8 cellular contexts compared by ENCODE assay signal in genomic region chr7:105017263-105018051, GRCh38. TPM values are rescaled to one million over a fixed set of nuclear protein-coding genes. Genes with fewer than 3 reads are reported as not detected.
DNase-seq lines count a peak whose midpoint lies in the region; ATAC-seq, FAIRE-seq and TF ChIP-seq lines count a peak whose summit lies in the region.

No MANE protein-coding gene starts in this region.

- no peaks in the 10 kb centered on the region for H3F3A ChIP-seq in PC-9 (ENCODE audit: insufficient read depth, low read depth)

- H3K36me3 ChIP-seq in PC-9 (ENCODE audit: low read depth) (no peaks in the 10 kb centered on the region), endothelial cell of umbilical vein (ENCODE audit: control insufficient read depth in 2 of 2, extremely low read depth in 1 of 2, insufficient read depth in 2 of 2, low read length in 2 of 2) (no peaks in the 10 kb centered on the region), rectal smooth muscle tissue (ENCODE audit: control insufficient read depth, insufficient read depth, low read length) (peaks cover 5% of the 10 kb centered on the region), H7 (replicated peaks; ENCODE audit: control insufficient read depth, insufficient read depth, low read length) (no peaks in the 10 kb centered on the region)

- H2AFZ ChIP-seq in PC-9 (no peak overlapping the region), endothelial cell of umbilical vein (ENCODE audit: low read depth, low read length) (no peak overlapping the region)

- CTCF ChIA-PET in PC-9 (lab: Charles Lee) (no interaction called here), endothelial cell of umbilical vein (lab: Charles Lee) (interaction anchor here (0.6 to 2.6 kb wide), 9 partner anchors 9 to 95 kb away, joined by 3 to 10 read pairs (median 4); no protein-coding TSS in a partner anchor)

- H4K20me1 ChIP-seq in PC-9 (ENCODE audit: insufficient read depth) (0 out of 2 replicates have a peak, but pooled peaks cover 10% of the 10 kb centered on the region), endothelial cell of umbilical vein (replicated peaks; ENCODE audit: control insufficient read depth, extremely low read depth, insufficient read depth, low read length) (peaks cover 14% of the 10 kb centered on the region)

- no peak for ATAC-seq in GM21786 (IDR thresholded peaks at IDR 0.05; ENCODE audit: unreplicated experiment)

- no peak for TF ChIP-seq POLR2A in endothelial cell of umbilical vein (IDR thresholded peaks at IDR 0.05; ENCODE audit: low read depth, low read length)

- H3K4me2 ChIP-seq in PC-9 (peak overlapping the region; percentile 96), endothelial cell of umbilical vein (ENCODE audit: insufficient read depth, low read length) (peak overlapping the region; percentile 95)

- dilution Hi-C loops in endothelial cell of umbilical vein (cut with MboI; ENCODE audit: extremely low pct_ligation_motif_present, low sequenced_read_pairs), result no loop called here

- H3K4me1 ChIP-seq in PC-9 (replicated peaks; ENCODE audit: insufficient read depth) (peaks cover 45% of the 10 kb centered on the region), endothelial cell of umbilical vein (ENCODE audit: control insufficient read depth, extremely low read depth, insufficient read depth, low read length) (peaks cover 29% of the 10 kb centered on the region), rectal smooth muscle tissue (ENCODE audit: control insufficient read depth, insufficient read depth, low read length) (peaks cover 23% of the 10 kb centered on the region)

- H3K79me2 ChIP-seq in PC-9 (ENCODE audit: low read depth), result peaks cover 95% of the 10 kb centered on the region
- H3K79me2 ChIP-seq in endothelial cell of umbilical vein (ENCODE audit: control insufficient read depth, insufficient read depth, low read length), result peaks cover 83% of the 10 kb centered on the region

- H3K4me3 ChIP-seq in GM12865 (ENCODE audit: low read depth, low read length) (peak overlapping the region; percentile 83), PC-9 (peak overlapping the region; percentile 95; the same call in 1 of the 2 replicates), endothelial cell of umbilical vein (replicated peaks in 1 of 3; ENCODE audit: insufficient read depth in 1 of 3, low read depth in 1 of 3, low read length in 3 of 3) (peak overlapping the region; percentile 97 to 99 (median 98)), rectal smooth muscle tissue (ENCODE audit: low read length) (peak overlapping the region; percentile 94), H7 (ENCODE audit: insufficient read depth, low read depth, low read length) (no peak overlapping the region)

- BruUV-seq in PC-9 (replicated peaks; lab: Mats Ljungman, UMichigan) (no TSS peak), endothelial cell of umbilical vein (replicated peaks; lab: Mats Ljungman, UMichigan) (no TSS peak)

- H3K27me3 ChIP-seq in PC-9 (ENCODE audit: insufficient read depth, low read depth), result no peaks in the 10 kb centered on the region
- no peaks in the 10 kb centered on the region for H3K27me3 ChIP-seq in endothelial cell of umbilical vein (ENCODE audit: control insufficient read depth in 2 of 2, insufficient read depth in 2 of 2, low read length in 2 of 2)
- H3K27me3 ChIP-seq in rectal smooth muscle tissue (ENCODE audit: control insufficient read depth, insufficient read depth, low read length), result no peaks in the 10 kb centered on the region
- H3K27me3 ChIP-seq in H7 (ENCODE audit: control insufficient read depth, insufficient read depth, low read length), result no peaks in the 10 kb centered on the region

- H3K9me1 ChIP-seq in endothelial cell of umbilical vein (replicated peaks; ENCODE audit: control insufficient read depth, extremely low read depth, insufficient read depth, low read length), result no peaks in the 10 kb centered on the region

- intact Hi-C loops in PC-9 (cut with micrococcal nuclease; ENCODE audit: unreplicated experiment), result loop anchor here (10.0 kb wide), 1 partner anchor 1757 kb away; no protein-coding TSS in a partner anchor
- intact Hi-C loops in endothelial cell of umbilical vein (cut with micrococcal nuclease), result loop anchor here (5.0 kb wide), 2 partner anchors 45 to 80 kb away; no protein-coding TSS in a partner anchor
- intact Hi-C loops in posterior vena cava (cut with DNase I), result no loop called here

- POLR2A ChIA-PET in PC-9 (lab: Charles Lee; ENCODE audit: unreplicated experiment) (interaction anchor here (0.6 to 0.7 kb wide), 3 partner anchors 14 to 879 kb away, joined by 5 to 9 read pairs (median 6); no protein-coding TSS in a partner anchor), endothelial cell of umbilical vein (lab: Charles Lee) (interaction anchor here (0.7 to 1.3 kb wide), 2 partner anchors 73 to 257 kb away, joined by 3 to 6 read pairs; no protein-coding TSS in a partner anchor)

- DNase-seq in GM12865 (ENCODE audit: low read depth) (peak; percentile 46), PC-9 (no peak), endothelial cell of umbilical vein (ENCODE audit: low read depth, low spot score) (peak; percentile 57), posterior vena cava (ENCODE audit: low spot score) (no peak), COR-L47 (lab: John Stamatoyannopoulos, UW) (no peak), H7 (no peak)

- H3K9me3 ChIP-seq in PC-9 (ENCODE audit: insufficient read depth, low read depth), result no peaks in the 10 kb centered on the region
- H3K9me3 ChIP-seq in endothelial cell of umbilical vein (replicated peaks; ENCODE audit: control insufficient read depth, insufficient read depth, low read length), result no peaks in the 10 kb centered on the region

- H3K9ac ChIP-seq in endothelial cell of umbilical vein (replicated peaks; ENCODE audit: extremely low read depth, insufficient read depth, low read length) (peak overlapping the region; percentile 99), rectal smooth muscle tissue (ENCODE audit: low read length) (no peak overlapping the region)

- no peaks in the 10 kb centered on the region for H3K9me2 ChIP-seq in PC-9 (ENCODE audit: insufficient read depth)

- TF ChIP-seq CTCF in GM12865 (IDR thresholded peaks at IDR 0.05; ENCODE audit: insufficient read depth, low read depth, low read length, missing control alignments), result no peak
- TF ChIP-seq CTCF in PC-9 (conservative IDR thresholded peaks at IDR 0.05), result no peak
- TF ChIP-seq CTCF in endothelial cell of umbilical vein (IDR thresholded peaks at IDR 0.05; ENCODE audit: extremely low read depth in 1 of 2, insufficient read depth in 1 of 2, low read depth in 1 of 2, low read length in 2 of 2), result no peak

- peak overlapping the region; percentile 21; the same call in 1 of the 2 replicates for H3K27ac ChIP-seq in PC-9
- H3K27ac ChIP-seq in endothelial cell of umbilical vein (ENCODE audit: insufficient read depth, low read depth, low read length), result no peak overlapping the region
- H3K27ac ChIP-seq in rectal smooth muscle tissue (ENCODE audit: low read depth, low read length), result peak overlapping the region; percentile 22

- peak; percentile 54 for FAIRE-seq in endothelial cell of umbilical vein (lab: Jason Lieb, UNC)

TF ChIP-seq in endothelial cell of umbilical vein, 7 proteins besides CTCF, POLR2A, EP300 and RAD21:
- no peak for TF ChIP-seq FOS (IDR thresholded peaks at IDR 0.05; ENCODE audit: borderline replicate concordance, insufficient read depth, low read length)
- TF ChIP-seq POLR2AphosphoS5 (IDR thresholded peaks at IDR 0.05; ENCODE audit: insufficient read depth, low read depth, low read length), result no peak
- TF ChIP-seq MYC (IDR thresholded peaks at IDR 0.05; ENCODE audit: low read depth, low read length), result no peak
- no peak for TF ChIP-seq JUN (IDR thresholded peaks at IDR 0.05; ENCODE audit: borderline replicate concordance, insufficient read depth, insufficient read length, low read depth)
- no peak for TF ChIP-seq EZH2 (IDR thresholded peaks at IDR 0.05; ENCODE audit: borderline replicate concordance, low read depth, low read length, severe bottlenecking)
- TF ChIP-seq MAX (IDR thresholded peaks at IDR 0.05; ENCODE audit: insufficient read depth, insufficient read length), result no peak
- no peak for TF ChIP-seq GATA2 (IDR thresholded peaks at IDR 0.05; ENCODE audit: insufficient read depth, insufficient read length, low read depth, low read length)

RNA-seq across cellular contexts. Expression of gene KMT2E, which starts 3.5 kb away (rescaled TPM):
- total RNA-seq in PC-9 (2021) (58.6 and 68.1 TPM in 2 replicates), endothelial cell of umbilical vein (68.5 and 74.8 TPM in 2 replicates), posterior vena cava (10 to 100 TPM; 79.7 to 98.8 TPM)
- 10.1 and 19.0 TPM in 2 replicates for polyA plus RNA-seq in endothelial cell of umbilical vein
- polyA plus RNA-seq in endothelial cell of umbilical vein (2011; cell fraction: cytosol; rRNA removed), result 10.7 and 11.8 TPM in 2 replicates
- 55.5 and 66.2 TPM in 2 replicates for polyA plus RNA-seq in endothelial cell of umbilical vein (2011; cell fraction: nucleus; rRNA removed)
- 27.7 and 29.8 TPM in 2 replicates for polyA plus RNA-seq in endothelial cell of umbilical vein (2012)
- polyA minus RNA-seq in endothelial cell of umbilical vein, result 92.4 and 106 TPM in 2 replicates
- 19.5 TPM for polyA minus RNA-seq in endothelial cell of umbilical vein (2011; cell fraction: cytosol; rRNA and poly(A)+ RNA removed)
- 172 and 208 TPM in 2 replicates for polyA minus RNA-seq in endothelial cell of umbilical vein (2011; cell fraction: nucleus; rRNA and poly(A)+ RNA removed)
- 19.7 and 36.8 TPM in 2 replicates for total RNA-seq in H7 (2014; rRNA removed; shearing (Covaris generic))

Comparison
In these comparisons a context has a peak if more than half of its experiments do, and no peak if none do; other contexts are left out.
1. DNase-seq: peak in GM12865 (single experiment) and endothelial cell of umbilical vein (single experiment); none in PC-9 (0 of 2), posterior vena cava (single experiment), COR-L47 (single experiment) and H7 (single experiment).
2. intact Hi-C loops: an anchor here in PC-9 (10.0 kb wide) and endothelial cell of umbilical vein (5.0 kb wide); none called in posterior vena cava.